Comparison of ENCODE assay signal across 22 cellular contexts in the genomic region with DNA sequence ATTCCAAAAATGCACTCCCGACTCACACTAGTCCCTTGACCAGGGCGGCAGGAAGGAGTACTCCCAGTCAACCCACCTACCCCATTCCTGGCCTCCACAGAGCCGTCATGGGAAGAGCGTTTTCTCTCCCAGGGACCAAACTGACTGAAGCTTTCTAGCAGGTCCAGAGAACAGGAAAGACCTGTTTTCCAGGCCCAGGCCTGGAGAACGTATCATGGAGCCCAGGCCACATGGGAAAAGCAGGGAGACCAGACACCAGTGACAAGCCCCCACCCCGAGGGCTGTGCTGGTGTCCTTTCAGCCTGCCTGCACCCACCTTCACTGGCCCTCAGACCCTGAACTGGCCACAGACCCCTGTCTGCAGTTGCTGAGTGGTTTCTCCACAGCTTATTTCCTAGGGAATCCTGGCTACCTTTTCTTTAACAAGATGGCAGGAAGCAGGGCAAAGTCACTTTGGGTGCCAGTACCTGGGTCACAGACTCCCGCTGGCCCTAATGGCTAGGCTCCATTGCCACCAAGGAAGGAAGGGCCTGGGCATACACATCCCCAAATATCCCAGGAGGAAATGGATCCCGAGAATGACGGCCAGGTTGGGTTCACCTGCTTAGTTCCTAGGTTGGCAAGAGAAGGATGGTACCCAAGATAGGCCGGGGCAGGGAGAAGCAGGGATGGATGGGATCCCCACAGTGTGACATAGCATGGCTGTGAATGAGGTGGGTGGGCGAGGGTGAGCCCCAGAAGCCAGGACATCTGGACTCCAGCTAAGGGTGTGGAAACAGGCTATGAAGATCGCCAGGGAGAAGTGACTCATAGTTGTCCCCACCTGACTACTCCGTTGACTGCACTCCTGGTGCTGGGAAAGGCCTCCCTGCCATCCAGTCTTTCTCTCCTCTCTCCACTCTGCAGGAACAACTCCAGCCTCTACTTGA. TPM values are rescaled to one million over a fixed set of nuclear protein-coding genes. Genes with fewer than 3 reads are reported as not detected.
A peak's percentile ranks its signal among the peaks of the same experiment; 100 is the strongest.
DNase-seq lines count a peak whose midpoint lies in the region; ATAC-seq and TF ChIP-seq lines count a peak whose summit lies in the region.
"Had no signal": no experiment of that assay in that cellular context is flagged by ENCODE, and none has a peak within 500 bp of the region (broad histone marks: within the 10 kb centered on the region; RNA-seq: fewer than 3 reads in every experiment).

No MANE protein-coding gene starts in this region.

- no peaks in the 10 kb centered on the region for H3K9me2 ChIP-seq in PC-9 (ENCODE audit: insufficient read depth)

- ATAC-seq in Right ventricle myocardium inferior: no peak
- no peak for ATAC-seq in heart right ventricle
- ATAC-seq in HG03108 (IDR thresholded peaks at IDR 0.05; ENCODE audit: unreplicated experiment): no peak
- ATAC-seq: activated CD8-positive, alpha-beta T cell treated with anti-CD3 and anti-CD28 coated beads for 36 hours; activated T-helper 17 cell treated with anti-CD3 and anti-CD28 coated beads, Interleukin-2, amount 50 U/mL, for 72 hours; CD8-positive, alpha-beta T cell; T-helper 17 cell had no signal

- H3K18ac ChIP-seq in mesendoderm (ENCODE audit: low read length): no peak overlapping the region

- H4K5ac ChIP-seq in mesendoderm (ENCODE audit: low read length): no peak overlapping the region

- H3K9me3 ChIP-seq in heart right ventricle (no peaks in the 10 kb centered on the region), PC-9 (ENCODE audit: insufficient read depth, low read depth) (no peaks in the 10 kb centered on the region), vagina (no peaks in the 10 kb centered on the region)
- H3K9me3 ChIP-seq: breast epithelium, left ventricle myocardium inferior, SJCRH30 had no signal

- intact Hi-C loops in Right ventricle myocardium inferior (cut with DNase I) (loop anchor here (5.0 kb wide), 1 partner anchor 63 kb away; no protein-coding TSS in a partner anchor), heart right ventricle (cut with DNase I) (loop anchor here in 6 of 10 donors (5.0 to 10.0 kb wide), 4 partner anchors 55 to 125 kb away; partner anchors contain the start of gene SOWAHA (in 1 of the 6)), PC-9 (cut with micrococcal nuclease; ENCODE audit: unreplicated experiment) (loop anchor here (5.0 kb wide), 1 partner anchor 372 kb away; no protein-coding TSS in a partner anchor), vagina (cut with DNase I) (no loop called here)

- H3K36me3 ChIP-seq in heart right ventricle: peaks cover 0 to 94% (median 62%) of the 10 kb centered on the region in 9 donors
- no peaks in the 10 kb centered on the region for H3K36me3 ChIP-seq in PC-9 (ENCODE audit: low read depth)
- H3K36me3 ChIP-seq in mesendoderm (ENCODE audit: control insufficient read depth, insufficient read depth, low read length): no peaks in the 10 kb centered on the region
- H3K36me3 ChIP-seq in vagina: peaks cover 4 to 34% of the 10 kb centered on the region in 2 donors
- H3K36me3 ChIP-seq: breast epithelium, SJCRH30 had no signal

- POLR2A ChIA-PET in PC-9 (lab: Charles Lee; ENCODE audit: unreplicated experiment): no interaction called here

- no peak overlapping the region for H4K8ac ChIP-seq in mesendoderm (ENCODE audit: low read depth, low read length)

- H2BK120ac ChIP-seq in mesendoderm (ENCODE audit: low read depth, low read length): no peak overlapping the region

- DNase-seq in Right ventricle myocardium inferior (ENCODE audit: missing footprints) (peak; percentile 53), heart right ventricle (no peak), PC-9 (peak; percentile 35 to 49), mesendoderm (peak; percentile 25), vagina (ENCODE audit: extremely low spot score in 2 of 2) (peak; percentile 72 to 77), NCI-H2107 treated with DMSO at 0.1 percent for 48 hours (lab: John Stamatoyannopoulos, UW; ENCODE audit: unreplicated experiment) (no peak), iPS-NIHi7 (ENCODE audit: extremely low spot score) (no peak)
- DNase-seq: activated CD8-positive, alpha-beta T cell treated with anti-CD3 and anti-CD28 coated beads for 36 hours; CD8-positive, alpha-beta T cell; dermis blood vessel endothelial cell; erythroblast; KBM-7; left ventricle myocardium inferior; NCI-H2029 treated with DMSO at 0.1 percent for 48 hours; NCI-H524 treated with DMSO at 0.1 percent for 48 hours; SJCRH30; T-helper 17 cell had no signal

- WGBS in heart right ventricle, 2 donors: 92 to 94% methylated on average over 13 of the region's 13 CpGs
- WGBS in mesendoderm (ENCODE audit: extremely low coverage, insufficient coverage, low lambda C conversion rate): no CpG with 5 or more reads among the region's 13 CpGs

- no TSS peak for BruUV-seq in PC-9 (replicated peaks; lab: Mats Ljungman, UMichigan)

- H3K27me3 ChIP-seq in heart right ventricle: no peaks in the 10 kb centered on the region
- no peaks in the 10 kb centered on the region for H3K27me3 ChIP-seq in PC-9 (ENCODE audit: insufficient read depth, low read depth)
- no peaks in the 10 kb centered on the region for H3K27me3 ChIP-seq in mesendoderm (ENCODE audit: insufficient read depth, low read length, poor library complexity)
- H3K27me3 ChIP-seq in vagina: no peaks in the 10 kb centered on the region
- H3K27me3 ChIP-seq: breast epithelium, SJCRH30 had no signal

- H3K4ac ChIP-seq in mesendoderm (ENCODE audit: low read depth, low read length): no peak overlapping the region

- H2AK5ac ChIP-seq in mesendoderm (ENCODE audit: low read length): no peak overlapping the region

- no peaks in the 10 kb centered on the region for H3K79me2 ChIP-seq in PC-9 (ENCODE audit: low read depth)
- H3K79me2 ChIP-seq in mesendoderm (ENCODE audit: control insufficient read depth, insufficient read depth, low read length): no peaks in the 10 kb centered on the region

- CTCF ChIA-PET in PC-9 (lab: Charles Lee): interaction anchor here (0.6 kb wide), 1 partner anchor 160 kb away, joined by 7 read pairs; no protein-coding TSS in a partner anchor

- no peak overlapping the region for H2AFZ ChIP-seq in PC-9

- no peak overlapping the region for H3K23ac ChIP-seq in mesendoderm (ENCODE audit: low read length)

- H3K56ac ChIP-seq in mesendoderm (ENCODE audit: low read length): no peak overlapping the region

- H3K4me2 ChIP-seq in PC-9 (no peak overlapping the region), mesendoderm (ENCODE audit: low read length) (no peak overlapping the region)

- no peak overlapping the region for H2BK5ac ChIP-seq in mesendoderm (ENCODE audit: low read length)

- H3F3A ChIP-seq in PC-9 (ENCODE audit: insufficient read depth, low read depth): no peaks in the 10 kb centered on the region

- H3K27ac ChIP-seq in heart right ventricle: no peak overlapping the region
- no peak overlapping the region for H3K27ac ChIP-seq in PC-9
- H3K27ac ChIP-seq in mesendoderm (ENCODE audit: low read depth, low read length): no peak overlapping the region
- no peak overlapping the region for H3K27ac ChIP-seq in vagina
- H3K27ac ChIP-seq: breast epithelium, left ventricle myocardium inferior, SJCRH30 had no signal

- H3K4me3 ChIP-seq in heart right ventricle (no peak overlapping the region), PC-9 (no peak overlapping the region), mesendoderm (ENCODE audit: low read length) (no peak overlapping the region), vagina (no peak overlapping the region)
- H3K4me3 ChIP-seq: breast epithelium, left ventricle myocardium inferior, SJCRH30 had no signal

- peaks cover 0 to 4% (median 0%) of the 10 kb centered on the region in 9 donors for H3K4me1 ChIP-seq in heart right ventricle
- H3K4me1 ChIP-seq in PC-9 (replicated peaks; ENCODE audit: insufficient read depth): 0 out of 2 replicates have a peak, but pooled peaks cover 6% of the 10 kb centered on the region
- H3K4me1 ChIP-seq in mesendoderm (ENCODE audit: control insufficient read depth, low read depth, low read length): no peaks in the 10 kb centered on the region
- no peaks in the 10 kb centered on the region for H3K4me1 ChIP-seq in vagina
- H3K4me1 ChIP-seq: breast epithelium, left ventricle myocardium inferior, SJCRH30 had no signal

- TF ChIP-seq CTCF in heart right ventricle (IDR thresholded peaks at IDR 0.05) (no peak), PC-9 (conservative IDR thresholded peaks at IDR 0.05) (no peak), vagina (IDR thresholded peaks at IDR 0.05) (no peak)

- TF ChIP-seq POLR2A in vagina (IDR thresholded peaks at IDR 0.05): no peak

- no peaks in the 10 kb centered on the region for H4K20me1 ChIP-seq in PC-9 (ENCODE audit: insufficient read depth)

- H3K9ac ChIP-seq in mesendoderm (ENCODE audit: low read length): no peak overlapping the region

- H3K79me1 ChIP-seq in mesendoderm (ENCODE audit: low read length): no peaks in the 10 kb centered on the region

- H2BK15ac ChIP-seq in mesendoderm (replicated peaks; ENCODE audit: low read depth): no peak overlapping the region

RNA-seq across cellular contexts. Expression of gene CCNI2, which starts 12.2 kb away (rescaled TPM):
- total RNA-seq in Right ventricle myocardium inferior (0.16 TPM), heart right ventricle (under 1 TPM in 4 of 10 donors, not detected in 6; 0.09 to 0.75 (median 0.22) TPM), PC-9 (2021) (1.2 and 1.7 TPM in 2 replicates), vagina (not detected)
- polyA plus RNA-seq in heart right ventricle: under 1 TPM in 1 of 2 donors, not detected in 1; 0.01 TPM
- 0.34 TPM for polyA plus RNA-seq in mesendoderm (2013, experiment 1 of 2)
- polyA plus RNA-seq in mesendoderm (2013, experiment 2 of 2): 0.45 TPM
- total RNA-seq: OCI-LY7, SJCRH30 had no signal

RNA-seq across cellular contexts. Expression of gene SEPTIN8, which starts 17.7 kb away (rescaled TPM):
- total RNA-seq in Right ventricle myocardium inferior (28.5 TPM), heart right ventricle (10 to 100 TPM; 23.5 to 41.8 (median 31.2) TPM), PC-9 (2021) (22.3 and 24.2 TPM in 2 replicates), vagina (52.8 TPM)
- 10 to 100 TPM; 11.3 to 26.6 TPM for polyA plus RNA-seq in heart right ventricle
- 13.7 TPM for polyA plus RNA-seq in mesendoderm (2013, experiment 1 of 2)
- polyA plus RNA-seq in mesendoderm (2013, experiment 2 of 2): 14.3 TPM

RNA-seq across cellular contexts. Expression of gene KIF3A, which starts 22.0 kb away (rescaled TPM):
- total RNA-seq in Right ventricle myocardium inferior: 10.2 TPM
- 10 to 100 TPM; 10.1 to 18.6 (median 13.1) TPM for total RNA-seq in heart right ventricle
- polyA plus RNA-seq in heart right ventricle: 10 to 100 TPM in 1 of 2 donors, 1 to 10 TPM in 1; 2.2 to 10.0 TPM
- total RNA-seq in PC-9 (2021): 10.1 and 15.2 TPM in 2 replicates
- 7.3 TPM for polyA plus RNA-seq in mesendoderm (2013, experiment 1 of 2)
- polyA plus RNA-seq in mesendoderm (2013, experiment 2 of 2): 6.7 TPM
- total RNA-seq in vagina: 20.6 TPM

RNA-seq across cellular contexts. Expression of gene SOWAHA, which starts 53.7 kb away (rescaled TPM):
- total RNA-seq in Right ventricle myocardium inferior (0.27 TPM), heart right ventricle (under 1 TPM in 4 of 10 donors, not detected in 6; 0.08 to 0.19 (median 0.13) TPM), PC-9 (2021) (not detected in 2 replicates), vagina (not detected)
- polyA plus RNA-seq in heart right ventricle: under 1 TPM in 1 of 2 donors, not detected in 1; 0.07 TPM
- 0.04 TPM for polyA plus RNA-seq in mesendoderm (2013, experiment 1 of 2)
- polyA plus RNA-seq in mesendoderm (2013, experiment 2 of 2): 0.01 TPM
- total RNA-seq: activated CD8-positive, alpha-beta T cell treated with anti-CD3 and anti-CD28 coated beads for 36 hours; activated T-helper 17 cell treated with anti-CD3 and anti-CD28 coated beads, Interleukin-2, amount 50 U/mL, for 72 hours; CD8-positive, alpha-beta T cell; dermis blood vessel endothelial cell; left ventricle myocardium inferior; mononuclear cell; OCI-LY7; T-helper 17 cell had no signal

Comparison
In these comparisons a context has a peak if more than half of its experiments do, and no peak if none do; other contexts are left out.
1. DNase-seq: peak in Right ventricle myocardium inferior (single experiment), PC-9 (2 of 2), mesendoderm (single experiment) and vagina (2 of 2); none in heart right ventricle (0 of 2), NCI-H2107 treated with DMSO at 0.1 percent for 48 hours (single experiment) and iPS-NIHi7 (single experiment).